In genomic region chr20:7956561-7956960, GRCh38 we compare ENCODE assay signal across 1 cellular context. TPM values are rescaled to one million over a fixed set of nuclear protein-coding genes. Genes with fewer than 3 reads are reported as not detected.
"Had no signal": no experiment of that assay in that cellular context is flagged by ENCODE, and none has a peak within 500 bp of the region (broad histone marks: within the 10 kb centered on the region; RNA-seq: fewer than 3 reads in every experiment).

No MANE protein-coding gene starts in this region.

RNA-seq across cellular contexts. Expression of gene HAO1, which starts 16.3 kb away (rescaled TPM):
- polyA plus RNA-seq: SK-N-SH had no signal
